8 cellular contexts compared by ENCODE assay signal in genomic region chr17:7484067-7484963, GRCh38. TPM values are rescaled to one million over a fixed set of nuclear protein-coding genes. Genes with fewer than 3 reads are reported as not detected.
DNase-seq lines count a peak whose midpoint lies in the region; ATAC-seq and TF ChIP-seq lines count a peak whose summit lies in the region.

TSS of gene POLR2A (plus strand) at chr17:7484366.

- no peaks in the 10 kb centered on the region for H3K9me3 Mint-ChIP-seq in activated CD4-positive, alpha-beta T cell treated with anti-CD3 and anti-CD28 coated beads for 36 hours (ENCODE audit: low read depth)

- H3K27ac Mint-ChIP-seq in activated CD4-positive, alpha-beta T cell treated with anti-CD3 and anti-CD28 coated beads for 36 hours, result peak within 1 kb of the TSS; percentile 100

- intact Hi-C loops in activated CD4-positive, alpha-beta T cell treated with anti-CD3 and anti-CD28 coated beads for 36 hours (cut with DNase I, micrococcal nuclease), result loop anchor here (1.0 to 10.0 kb wide), 24 partner anchors 29 to 898 kb away; partner anchors contain the start of genes EIF5A (in 2 of the 2), ELP5 (in 2 of the 2), TMEM102 (in 2 of the 2) and TMEM256 (in 2 of the 2)

- H3K27me3 Mint-ChIP-seq in activated CD4-positive, alpha-beta T cell treated with anti-CD3 and anti-CD28 coated beads for 36 hours, result no peaks in the 10 kb centered on the region

- peak; percentile 63 for ATAC-seq in HG03439 (IDR thresholded peaks at IDR 0.05; ENCODE audit: unreplicated experiment)
- ATAC-seq in activated CD4-positive, alpha-beta T cell treated with anti-CD3 and anti-CD28 coated beads for 36 hours, result peak; percentile 71

- CTCF ChIA-PET in activated CD4-positive, alpha-beta T cell treated with anti-CD3 and anti-CD28 coated beads for 36 hours (lab: Charles Lee), result interaction anchor here (0.6 to 1.9 kb wide), 5 partner anchors 30 to 817 kb away, joined by 3 to 7 read pairs (median 5); partner anchors contain the start of genes SENP3 and TP53

- peaks cover 71% of the 10 kb centered on the region for H3K4me1 Mint-ChIP-seq in activated CD4-positive, alpha-beta T cell treated with anti-CD3 and anti-CD28 coated beads for 36 hours

- H3K36me3 Mint-ChIP-seq in activated CD4-positive, alpha-beta T cell treated with anti-CD3 and anti-CD28 coated beads for 36 hours (ENCODE audit: low read depth), result peaks cover 32% of the 10 kb centered on the region

- peak; percentile 27 for TF ChIP-seq CTCF in choroid plexus epithelial cell (conservative IDR thresholded peaks at IDR 0.05; ENCODE audit: low read depth, low read length)

- DNase-seq in AML-193 (lab: John Stamatoyannopoulos, UW) (peak; percentile 68 to 74), NCI-H510A treated with DMSO at 0.1 percent for 48 hours (lab: John Stamatoyannopoulos, UW) (peak; percentile 97), choroid plexus epithelial cell (ENCODE audit: low read depth) (peak; percentile 99), kidney glomerular epithelial cell (lab: John Stamatoyannopoulos, UW) (peak; percentile 99)
- peak; percentile 98 for DNase-seq in activated CD4-positive, alpha-beta T cell treated with anti-CD3 and anti-CD28 coated beads for 36 hours
- DNase-seq in stimulated activated CD4-positive, alpha-beta T cell treated with anti-CD3 and anti-CD28 coated beads, Interleukin-1b, Interleukin-23, amount 100 ng/mL, for 1 hour (ENCODE audit: low read depth in 2 of 2), result peak; percentile 96 to 97

- POLR2A ChIA-PET in activated CD4-positive, alpha-beta T cell treated with anti-CD3 and anti-CD28 coated beads for 36 hours (lab: Charles Lee), result interaction anchor here (0.6 to 2.2 kb wide), 15 partner anchors 13 to 472 kb away, joined by 3 to 11 read pairs (median 4); partner anchors contain the start of genes CD68, CNTROB, GPS2 and MPDU1

- H3K4me3 ChIP-seq in choroid plexus epithelial cell (ENCODE audit: low read depth, low read length), result peak within 1 kb of the TSS; percentile 87

- TF ChIP-seq POLR2A in GM19193 (IDR thresholded peaks at IDR 0.05; ENCODE audit: extremely low read depth, insufficient read depth, insufficient read length), result peak; percentile 100

- peak within 1 kb of the TSS; percentile 99 for H3K4me3 Mint-ChIP-seq in activated CD4-positive, alpha-beta T cell treated with anti-CD3 and anti-CD28 coated beads for 36 hours

RNA-seq across cellular contexts. Expression of gene POLR2A, which starts in this region (rescaled TPM):
- 100 to 1,000 TPM; 193 to 203 TPM for total RNA-seq in activated CD4-positive, alpha-beta T cell treated with anti-CD3 and anti-CD28 coated beads for 36 hours

Comparison
In these comparisons a context has a peak if more than half of its experiments do, and no peak if none do; other contexts are left out.
1. Peak in every context shown above with its lines: DNase-seq, ATAC-seq and H3K4me3 ChIP-seq.